ENCODE assay signal across 8 cellular contexts in the genomic region with DNA sequence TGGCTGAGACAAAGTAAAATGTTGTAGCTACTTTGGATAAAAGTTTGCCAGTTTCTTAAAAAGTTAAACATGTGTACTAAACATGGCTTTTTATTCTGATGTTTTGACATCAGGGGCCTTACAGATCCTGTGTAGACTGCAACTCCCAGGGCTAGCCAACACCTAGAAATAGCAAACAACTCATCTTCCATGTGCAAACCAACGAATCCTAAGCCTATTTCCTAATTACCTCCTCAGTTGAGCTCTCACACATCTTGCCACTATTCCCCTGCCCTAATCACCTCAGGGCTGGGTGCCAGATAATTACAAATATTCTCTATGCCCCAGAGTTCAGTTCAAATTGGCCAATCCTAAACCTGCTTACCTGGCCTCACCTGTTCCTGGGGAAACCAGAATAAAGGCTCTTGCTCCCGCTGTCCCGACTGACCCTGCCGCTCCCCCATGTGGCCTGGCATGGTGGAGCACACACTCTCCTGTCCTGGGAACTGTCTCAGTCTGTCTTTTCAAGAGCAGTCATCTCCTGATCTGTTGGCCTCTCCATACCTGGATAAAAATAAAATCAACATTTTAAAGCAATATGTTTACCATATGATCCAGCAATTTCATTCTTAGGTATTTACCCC. TPM values are rescaled to one million over a fixed set of nuclear protein-coding genes. Genes with fewer than 3 reads are reported as not detected.
DNase-seq lines count a peak whose midpoint lies in the region; ATAC-seq and TF ChIP-seq lines count a peak whose summit lies in the region.
"Had no signal": no experiment of that assay in that cellular context is flagged by ENCODE, and none has a peak within 500 bp of the region (broad histone marks: within the 10 kb centered on the region; RNA-seq: fewer than 3 reads in every experiment).

No MANE protein-coding gene starts in this region.

- H3K9me2 ChIP-seq in Karpas-422 (replicated peaks; ENCODE audit: insufficient read depth, low read length): no peaks in the 10 kb centered on the region

- TF ChIP-seq CTCF in GM06990 (IDR thresholded peaks at IDR 0.05; ENCODE audit: insufficient read depth, low read length, poor library complexity, severe bottlenecking) (peak; percentile 63), transverse colon (IDR thresholded peaks at IDR 0.05) (peak; percentile 38 to 83 (median 59))

- no peaks in the 10 kb centered on the region for H4K20me1 ChIP-seq in Karpas-422 (ENCODE audit: insufficient read depth, low read depth, low read length)

- 11 to 17% methylated on average over 3 to 4 of the region's 4 CpGs for WGBS in transverse colon (ENCODE audit: low coverage in 1 of 2), 2 donors

- no peak overlapping the region for H3K9ac ChIP-seq in Karpas-422 (ENCODE audit: low read length)

- ATAC-seq in GM21528 (IDR thresholded peaks at IDR 0.05; ENCODE audit: low FRiP score, unreplicated experiment) (no peak), GM21423 (IDR thresholded peaks at IDR 0.05; ENCODE audit: unreplicated experiment) (no peak)

- in situ Hi-C loops in transverse colon (cut with MboI; ENCODE audit: low pct_ligation_motif_present in 1 of 4, low pct_unique_long_range_greater_than_20kb in 1 of 4, low sequenced_read_pairs in 3 of 4): loop anchor here in 2 of 4 donors (25.0 kb wide), 2 partner anchors 116 to 241 kb away; no protein-coding TSS in a partner anchor

- H3K27me3 ChIP-seq in GM06990 (replicated peaks; ENCODE audit: control insufficient read depth, insufficient read depth, low read length) (no peaks in the 10 kb centered on the region), Karpas-422 (ENCODE audit: low read length) (no peaks in the 10 kb centered on the region), transverse colon (no peaks in the 10 kb centered on the region)
- H3K27me3 ChIP-seq: SJCRH30 had no signal

- H3K4me3 ChIP-seq in GM06990 (replicated peaks; ENCODE audit: low read depth, low read length) (no peak overlapping the region), Karpas-422 (ENCODE audit: low read length) (no peak overlapping the region), transverse colon (no peak overlapping the region)
- H3K4me3 ChIP-seq: SJCRH30 had no signal

- no peaks in the 10 kb centered on the region for H3K4me1 ChIP-seq in Karpas-422 (ENCODE audit: low read length)
- H3K4me1 ChIP-seq in transverse colon: no peaks in the 10 kb centered on the region
- H3K4me1 ChIP-seq: SJCRH30 had no signal

- no peak overlapping the region for H3K4me2 ChIP-seq in Karpas-422 (ENCODE audit: low read depth, low read length, poor library complexity, severe bottlenecking)

- peak; percentile 16 for DNase-seq in GM06990 (ENCODE audit: extremely low read depth, insufficient read length)
- DNase-seq in Karpas-422: peak; percentile 43
- DNase-seq in activated naive CD4-positive, alpha-beta T cell treated with Interleukin-2 at 50 U/mL for 16 hours: peak; percentile 7
- peak; percentile 86 for DNase-seq in iPS-NIHi11 (ENCODE audit: low spot score)
- DNase-seq in transverse colon: peak; percentile 71

- no peaks in the 10 kb centered on the region for H3K79me2 ChIP-seq in Karpas-422 (ENCODE audit: low read length)

- H2AFZ ChIP-seq in Karpas-422 (ENCODE audit: low read length): no peak overlapping the region

- H3K36me3 ChIP-seq in GM06990 (ENCODE audit: control insufficient read depth, insufficient read depth, low read length) (no peaks in the 10 kb centered on the region), Karpas-422 (ENCODE audit: insufficient read depth, low read length) (no peaks in the 10 kb centered on the region), transverse colon (no peaks in the 10 kb centered on the region)
- H3K36me3 ChIP-seq: SJCRH30 had no signal

- intact Hi-C loops in transverse colon (cut with DNase I; ENCODE audit: low total_unique reads): no loop called here

- no peaks in the 10 kb centered on the region for H3K9me3 ChIP-seq in Karpas-422 (ENCODE audit: low read length)
- H3K9me3 ChIP-seq in transverse colon: no peaks in the 10 kb centered on the region
- H3K9me3 ChIP-seq: SJCRH30 had no signal

- no peak for TF ChIP-seq POLR2A in transverse colon (IDR thresholded peaks at IDR 0.05)

- H3K27ac ChIP-seq in Karpas-422 (ENCODE audit: low read length) (no peak overlapping the region), transverse colon (no peak overlapping the region)
- H3K27ac ChIP-seq: SJCRH30 had no signal

- no peak for TF ChIP-seq EP300 in transverse colon (IDR thresholded peaks at IDR 0.05; ENCODE audit: low read depth)

RNA-seq across cellular contexts. Expression of a gene that starts 37.1 kb away (rescaled TPM):
- not detected in 2 replicates for total RNA-seq in Karpas-422 (2014; rRNA removed; shearing (Covaris generic); ENCODE audit: low replicate concordance)
- 10 to 100 TPM in 1 of 4 donors, 1 to 10 TPM in 2, under 1 TPM in 1; 0.20 to 14.6 (median 2.5) TPM for total RNA-seq in transverse colon

Comparison
In these comparisons a context has a peak if more than half of its experiments do, and no peak if none do; other contexts are left out.
1. DNase-seq: peak in every context shown above with its lines; median percentile 86 in iPS-NIHi11; 71 in transverse colon; 43 in Karpas-422; 16 in GM06990; 7 in activated naive CD4-positive, alpha-beta T cell treated with Interleukin-2 at 50 U/mL for 16 hours.